In genomic region chr10:119652361-119652760, GRCh38 we compare ENCODE assay signal across 1 cellular context.
TF ChIP-seq lines count a peak whose summit lies in the region.

No MANE protein-coding gene starts in this region.

TF ChIP-seq in SK-N-SH, 30 proteins besides CTCF, POLR2A, EP300 and RAD21 (continued from another document):
- TF ChIP-seq USF1 (IDR thresholded peaks at IDR 0.05; ENCODE audit: borderline replicate concordance, low read depth): no peak
